In genomic region chr7:100895956-100896742, GRCh38 we compare ENCODE assay signal across 6 cellular contexts. TPM values are rescaled to one million over a fixed set of nuclear protein-coding genes. Genes with fewer than 3 reads are reported as not detected.
DNase-seq lines count a peak whose midpoint lies in the region; TF ChIP-seq lines count a peak whose summit lies in the region.

No MANE protein-coding gene starts in this region.

- no peak overlapping the region for H2AFZ ChIP-seq in neuron (ENCODE audit: low read depth, low read length)

- peaks cover 4 to 46% of the 10 kb centered on the region in 2 donors for H3K27me3 ChIP-seq in breast epithelium
- peaks cover 14% of the 10 kb centered on the region for H3K27me3 ChIP-seq in neuron (ENCODE audit: insufficient read depth, low read length)

- TF ChIP-seq POLR2A in breast epithelium (IDR thresholded peaks at IDR 0.05) = no peak

- no peaks in the 10 kb centered on the region for H3K36me3 ChIP-seq in breast epithelium
- no peaks in the 10 kb centered on the region for H3K36me3 ChIP-seq in neuron (ENCODE audit: insufficient read depth, low read length)

- DNase-seq in SIG-M5 treated with dmso at 0.1 percent for 504 hours (lab: John Stamatoyannopoulos, UW; ENCODE audit: unreplicated experiment) (peak; percentile 54), SIG-M5 (lab: John Stamatoyannopoulos, UW) (no peak), breast epithelium (ENCODE audit: low spot score in 2 of 2) (no peak), amniotic stem cell (lab: John Stamatoyannopoulos, UW) (no peak), SK-N-DZ (ENCODE audit: low spot score) (no peak)

- H3K4me1 ChIP-seq in breast epithelium (peaks cover 0 to under 1% of the 10 kb centered on the region in 2 donors), neuron (ENCODE audit: insufficient read depth, low read length) (peaks cover 18% of the 10 kb centered on the region)

- H3K4me3 ChIP-seq in breast epithelium (peak overlapping the region; percentile 13 to 67 (median 58)), neuron (ENCODE audit: low read length) (peak overlapping the region; percentile 34)

- H3K27ac ChIP-seq in breast epithelium = no peak overlapping the region

- no peak for TF ChIP-seq CTCF in breast epithelium (IDR thresholded peaks at IDR 0.05)

- no peaks in the 10 kb centered on the region for H3K9me3 ChIP-seq in breast epithelium
- H3K9me3 ChIP-seq in neuron (ENCODE audit: low read length) = no peaks in the 10 kb centered on the region

- intact Hi-C loops in breast epithelium (cut with DNase I; ENCODE audit: low total_unique reads) = loop anchor here (1.0 to 5.0 kb wide), 2 partner anchors 31 to 161 kb away; no protein-coding TSS in a partner anchor

RNA-seq across cellular contexts. Expression of gene ACHE, which starts 0.5 kb away (rescaled TPM):
- total RNA-seq in breast epithelium = 1 to 10 TPM in 2 of 3 donors, under 1 TPM in 1; 0.64 to 4.3 (median 3.2) TPM
- 1.0 and 2.4 TPM in 2 replicates for polyA plus RNA-seq in SK-N-DZ (2014; cell fraction: cytosol; rRNA removed)
- polyA plus RNA-seq in SK-N-DZ (2014; cell fraction: nucleus; rRNA removed) = 1.9 and 4.2 TPM in 2 replicates

RNA-seq across cellular contexts. Expression of gene UFSP1, which starts 6.6 kb away (rescaled TPM):
- 1 to 10 TPM; 2.9 to 4.2 (median 3.7) TPM for total RNA-seq in breast epithelium
- 1.4 and 2.5 TPM in 2 replicates for polyA plus RNA-seq in SK-N-DZ (2014; cell fraction: cytosol; rRNA removed)
- polyA plus RNA-seq in SK-N-DZ (2014; cell fraction: nucleus; rRNA removed) = 1.7 and 3.6 TPM in 2 replicates

RNA-seq across cellular contexts. Expression of gene SRRT, which starts 21.2 kb away (rescaled TPM):
- 100 to 1,000 TPM in 2 of 3 donors, 10 to 100 TPM in 1; 45.8 to 111 (median 104) TPM for total RNA-seq in breast epithelium
- 90.7 and 111 TPM in 2 replicates for polyA plus RNA-seq in SK-N-DZ (2014; cell fraction: cytosol; rRNA removed)
- polyA plus RNA-seq in SK-N-DZ (2014; cell fraction: nucleus; rRNA removed) = 447 and 506 TPM in 2 replicates

RNA-seq across cellular contexts. Expression of gene TRIP6, which starts 29.0 kb away (rescaled TPM):
- total RNA-seq in breast epithelium = 10 to 100 TPM; 45.3 to 62.8 (median 49.8) TPM
- polyA plus RNA-seq in SK-N-DZ (2014; cell fraction: cytosol; rRNA removed) = 0.49 and 2.7 TPM in 2 replicates
- 2.1 and 11.7 TPM in 2 replicates for polyA plus RNA-seq in SK-N-DZ (2014; cell fraction: nucleus; rRNA removed)

RNA-seq across cellular contexts. Expression of gene SLC12A9, which starts 43.6 kb away (rescaled TPM):
- total RNA-seq in breast epithelium = 10 to 100 TPM; 13.3 to 18.0 (median 16.7) TPM
- polyA plus RNA-seq in SK-N-DZ (2014; cell fraction: cytosol; rRNA removed) = 12.9 and 13.8 TPM in 2 replicates
- 24.2 and 33.9 TPM in 2 replicates for polyA plus RNA-seq in SK-N-DZ (2014; cell fraction: nucleus; rRNA removed)
